ENCODE assay signal across 8 cellular contexts in the genomic region with DNA sequence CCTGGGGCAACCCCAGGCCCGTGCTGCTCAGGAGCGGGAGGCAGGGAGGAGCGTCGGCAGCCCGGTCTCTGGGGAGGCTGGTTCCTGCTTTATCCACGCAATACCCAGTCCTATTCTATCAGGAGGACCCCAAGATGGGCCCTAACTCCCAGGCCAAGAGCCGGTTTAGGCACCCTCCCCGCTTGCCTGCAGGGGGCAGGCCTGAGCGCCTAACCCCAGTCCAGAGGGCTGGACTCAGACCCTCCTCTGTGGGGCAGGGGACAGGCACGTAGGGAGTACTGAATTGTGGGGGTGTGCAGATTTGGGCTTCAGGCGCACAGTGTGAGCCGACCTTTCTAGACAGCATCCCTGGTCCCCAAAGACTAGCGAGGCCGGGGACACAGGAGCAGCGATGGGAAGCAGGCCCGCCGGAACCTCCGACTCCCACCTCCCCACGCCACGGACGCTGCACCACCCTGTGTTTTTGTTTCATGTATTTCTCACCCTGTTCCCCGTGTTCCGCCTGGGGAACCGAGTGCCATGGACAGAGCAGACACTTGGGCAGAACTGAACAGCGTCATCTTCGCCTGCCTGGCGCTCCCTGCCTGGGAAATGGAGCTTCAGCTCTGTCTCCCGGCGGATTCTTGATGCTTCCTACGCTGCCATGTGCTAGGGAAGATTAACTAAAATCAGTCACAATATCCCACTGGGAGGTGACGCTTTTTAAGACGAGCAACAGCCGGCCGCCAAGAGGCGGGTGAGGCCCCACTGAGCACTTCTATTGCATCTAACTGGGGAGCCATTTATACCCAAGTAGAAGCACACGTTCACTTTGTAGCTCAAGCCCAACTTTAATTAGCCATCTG. TPM values are rescaled to one million over a fixed set of nuclear protein-coding genes. Genes with fewer than 3 reads are reported as not detected.
DNase-seq lines count a peak whose midpoint lies in the region; ATAC-seq and TF ChIP-seq lines count a peak whose summit lies in the region.

No MANE protein-coding gene starts in this region.

- TF ChIP-seq CTCF in AG04450 (IDR thresholded peaks at IDR 0.05; ENCODE audit: low read depth, low read length) (peak; percentile 71), upper lobe of left lung (IDR thresholded peaks at IDR 0.05) (peak; percentile 43 to 66 (median 52))

- peaks cover 0 to 4% of the 10 kb centered on the region in 2 donors for H3K36me3 Mint-ChIP-seq in activated T-cell treated with anti-CD3 and anti-CD28 coated beads, Interleukin-2, amount 50 U/mL, for 72 hours (ENCODE audit: insufficient read depth in 2 of 2)

- no peak overlapping the region for H3K4me3 Mint-ChIP-seq in activated T-cell treated with anti-CD3 and anti-CD28 coated beads, Interleukin-2, amount 50 U/mL, for 72 hours

- ATAC-seq in GM18498 (IDR thresholded peaks at IDR 0.05; ENCODE audit: unreplicated experiment) = peak; percentile 37
- ATAC-seq in activated T-cell treated with anti-CD3 and anti-CD28 coated beads, Interleukin-2, amount 50 U/mL, for 72 hours (replicated peaks in 1 of 2) = peak in 1 of 2 donors; percentile 41
- ATAC-seq in upper lobe of left lung (ENCODE audit: low FRiP score in 2 of 2) = no peak
- ATAC-seq in HG02840 (IDR thresholded peaks at IDR 0.05; ENCODE audit: low FRiP score, unreplicated experiment) = no peak

- H3K27ac Mint-ChIP-seq in activated T-cell treated with anti-CD3 and anti-CD28 coated beads, Interleukin-2, amount 50 U/mL, for 72 hours = no peak overlapping the region

- H3K27me3 ChIP-seq in AG04450 (ENCODE audit: control insufficient read depth, insufficient read depth, low read length) (no peaks in the 10 kb centered on the region), iPS-20b (ENCODE audit: insufficient read depth, low read length) (no peaks in the 10 kb centered on the region), upper lobe of left lung (no peaks in the 10 kb centered on the region)

- peak overlapping the region; percentile 41; the same call in 1 of the 2 replicates for H3K9ac ChIP-seq in iPS-20b (ENCODE audit: low read depth, low read length)

- no peak for TF ChIP-seq EP300 in upper lobe of left lung (IDR thresholded peaks at IDR 0.05)

- no peak overlapping the region for H3K27ac ChIP-seq in AG04450 (ENCODE audit: low read depth, low read length)
- H3K27ac ChIP-seq in iPS-20b (ENCODE audit: low read length) = no peak overlapping the region
- no peak overlapping the region for H3K27ac ChIP-seq in upper lobe of left lung

- TF ChIP-seq POLR2A in upper lobe of left lung (IDR thresholded peaks at IDR 0.05) = no peak

- no peaks in the 10 kb centered on the region for H3K27me3 Mint-ChIP-seq in activated T-cell treated with anti-CD3 and anti-CD28 coated beads, Interleukin-2, amount 50 U/mL, for 72 hours (ENCODE audit: low read depth)

- peaks cover 14% of the 10 kb centered on the region for H3K4me1 Mint-ChIP-seq in activated T-cell treated with anti-CD3 and anti-CD28 coated beads, Interleukin-2, amount 50 U/mL, for 72 hours (ENCODE audit: low read depth)

- POLR2A ChIA-PET in AG04450 (lab: Yijun Ruan, JAX) = no interaction called here

- H3K4me1 ChIP-seq in iPS-20b (ENCODE audit: insufficient read depth, low read length) (no peaks in the 10 kb centered on the region), upper lobe of left lung (peaks cover 10 to 33% (median 27%) of the 10 kb centered on the region in 4 donors)

- H3K36me3 ChIP-seq in iPS-20b (ENCODE audit: insufficient read depth, low read depth, low read length) = peaks cover 12% of the 10 kb centered on the region
- no peaks in the 10 kb centered on the region for H3K36me3 ChIP-seq in upper lobe of left lung

- DNase-seq in AG04450 (ENCODE audit: low read depth, low spot score) (no peak), upper lobe of left lung (peak in 1 of 2 donors; percentile 83), NCI-H2081 treated with DMSO at 0.1 percent for 48 hours (lab: John Stamatoyannopoulos, UW) (no peak), hippocampal formation (lab: John Stamatoyannopoulos, UW) (no peak)
- peak; percentile 45 to 49 for DNase-seq in activated T-cell treated with anti-CD3 and anti-CD28 coated beads, Interleukin-2, amount 50 U/mL, for 72 hours

- CTCF ChIA-PET in AG04450 (lab: Charles Lee) = interaction anchor here (1.0 to 2.8 kb wide), 5 partner anchors 9 to 366 kb away, joined by 3 to 29 read pairs (median 6); no protein-coding TSS in a partner anchor

- WGBS in upper lobe of left lung, 2 donors = 82 to 90% methylated on average over 27 to 36 of the region's 36 CpGs

- no peaks in the 10 kb centered on the region for H3K9me3 Mint-ChIP-seq in activated T-cell treated with anti-CD3 and anti-CD28 coated beads, Interleukin-2, amount 50 U/mL, for 72 hours

- no peak overlapping the region for H3K4me3 ChIP-seq in AG04450 (ENCODE audit: low read depth, low read length)
- no peak overlapping the region for H3K4me3 ChIP-seq in iPS-20b (ENCODE audit: low read length)
- no peak overlapping the region for H3K4me3 ChIP-seq in upper lobe of left lung

- H3K9me3 ChIP-seq in AG04450 (ENCODE audit: control insufficient read depth, insufficient read depth, low read length) (no peaks in the 10 kb centered on the region; the same call in 1 of the 2 replicates), iPS-20b (ENCODE audit: insufficient read depth, low read depth, low read length) (no peaks in the 10 kb centered on the region), upper lobe of left lung (no peaks in the 10 kb centered on the region)

RNA-seq across cellular contexts. Expression of a gene that starts 5.3 kb away (rescaled TPM):
- 11.5 and 15.2 TPM in 2 replicates for polyA plus RNA-seq in AG04450 (2011; rRNA removed)
- 14.3 and 15.7 TPM in 2 replicates for polyA minus RNA-seq in AG04450 (2011; rRNA and poly(A)+ RNA removed)
- 10 to 100 TPM; 63.6 to 79.3 TPM for total RNA-seq in activated T-cell treated with anti-CD3 and anti-CD28 coated beads, Interleukin-2, amount 50 U/mL, for 72 hours
- total RNA-seq in upper lobe of left lung = 10 to 100 TPM in 5 of 6 donors, 1 to 10 TPM in 1; 6.3 to 23.2 (median 13.9) TPM

RNA-seq across cellular contexts. Expression of a gene that starts 5.4 kb away (rescaled TPM):
- 17.7 and 18.4 TPM in 2 replicates for polyA plus RNA-seq in AG04450 (2011; rRNA removed)
- polyA minus RNA-seq in AG04450 (2011; rRNA and poly(A)+ RNA removed) = 8.6 and 13.1 TPM in 2 replicates
- 10 to 100 TPM; 31.7 to 39.9 TPM for total RNA-seq in activated T-cell treated with anti-CD3 and anti-CD28 coated beads, Interleukin-2, amount 50 U/mL, for 72 hours
- total RNA-seq in upper lobe of left lung = 10 to 100 TPM in 5 of 6 donors, 1 to 10 TPM in 1; 9.4 to 27.0 (median 23.0) TPM

RNA-seq across cellular contexts. Expression of a gene that starts 14.6 kb away (rescaled TPM):
- 11.9 and 13.5 TPM in 2 replicates for polyA plus RNA-seq in AG04450 (2011; rRNA removed)
- 21.9 and 24.0 TPM in 2 replicates for polyA minus RNA-seq in AG04450 (2011; rRNA and poly(A)+ RNA removed)
- total RNA-seq in activated T-cell treated with anti-CD3 and anti-CD28 coated beads, Interleukin-2, amount 50 U/mL, for 72 hours = 10 to 100 TPM; 51.2 to 63.8 TPM
- total RNA-seq in upper lobe of left lung = 100 to 1,000 TPM in 2 of 6 donors, 10 to 100 TPM in 4; 40.6 to 364 (median 65.6) TPM

Comparison
In these comparisons a context has a peak if more than half of its experiments do, and no peak if none do; other contexts are left out.
1. DNase-seq: peak in activated T-cell treated with anti-CD3 and anti-CD28 coated beads, Interleukin-2, amount 50 U/mL, for 72 hours (2 of 2); none in AG04450 (single experiment), NCI-H2081 treated with DMSO at 0.1 percent for 48 hours (single experiment) and hippocampal formation (0 of 2).